Comparison of ENCODE assay signal across 13 cellular contexts in genomic region chr3:100226712-100227429, GRCh38. TPM values are rescaled to one million over a fixed set of nuclear protein-coding genes. Genes with fewer than 3 reads are reported as not detected.
DNase-seq lines count a peak whose midpoint lies in the region; ATAC-seq and TF ChIP-seq lines count a peak whose summit lies in the region.
"Had no signal": no experiment of that assay in that cellular context is flagged by ENCODE, and none has a peak within 500 bp of the region (broad histone marks: within the 10 kb centered on the region; RNA-seq: fewer than 3 reads in every experiment).

No MANE protein-coding gene starts in this region.

- H3K36me3 Mint-ChIP-seq in neural progenitor cell = no peaks in the 10 kb centered on the region
- H3K36me3 Mint-ChIP-seq: natural killer cell had no signal

- no peaks in the 10 kb centered on the region for H3K4me1 Mint-ChIP-seq in neural progenitor cell
- H3K4me1 Mint-ChIP-seq: activated B cell treated with CpG ODN at 0.5 μM for 24 hours, natural killer cell had no signal

- H3F3A ChIP-seq in neural progenitor cell (ENCODE audit: low read depth) = no peaks in the 10 kb centered on the region

- no peaks in the 10 kb centered on the region for H3K27me3 Mint-ChIP-seq in neural progenitor cell (ENCODE audit: insufficient read depth, low read depth)

- H3K4me3 Mint-ChIP-seq in neural progenitor cell = no peak overlapping the region
- H3K4me3 Mint-ChIP-seq: activated B cell treated with CpG ODN at 0.5 μM for 24 hours, natural killer cell had no signal

- intact Hi-C loops in Right ventricle myocardium inferior (cut with DNase I) (no loop called here), upper lobe of right lung (cut with DNase I) (no loop called here)

- ATAC-seq in Right ventricle myocardium inferior = peak; percentile 39
- ATAC-seq in upper lobe of right lung = no peak
- ATAC-seq: natural killer cell had no signal

- no peaks in the 10 kb centered on the region for H3K36me3 ChIP-seq in right atrium auricular region
- H3K36me3 ChIP-seq in upper lobe of right lung = no peaks in the 10 kb centered on the region
- H3K36me3 ChIP-seq in neural progenitor cell = no peaks in the 10 kb centered on the region

- DNase-seq in Right ventricle myocardium inferior (ENCODE audit: missing footprints) (no peak), right atrium auricular region (ENCODE audit: low spot score) (no peak), choroid plexus epithelial cell (ENCODE audit: low read depth) (peak; percentile 76), kidney tubule cell (ENCODE audit: low spot score) (peak; percentile 33), upper lobe of right lung (no peak), neural progenitor cell (ENCODE audit: low spot score) (no peak), NCI-H187 (lab: John Stamatoyannopoulos, UW) (no peak), NCI-H2081 treated with DMSO at 0.1 percent for 48 hours (lab: John Stamatoyannopoulos, UW) (no peak)
- DNase-seq: activated B cell treated with CpG ODN at 0.5 μM for 24 hours; effector CD8-positive, alpha-beta T cell; Kasumi-1; natural killer cell; RPMI8226 had no signal

- H3K27me3 ChIP-seq in right atrium auricular region (no peaks in the 10 kb centered on the region), upper lobe of right lung (no peaks in the 10 kb centered on the region), neural progenitor cell (no peaks in the 10 kb centered on the region)

- peaks cover 0 to 17% of the 10 kb centered on the region in 2 donors for H3K4me1 ChIP-seq in right atrium auricular region
- H3K4me1 ChIP-seq in upper lobe of right lung = no peaks in the 10 kb centered on the region
- no peaks in the 10 kb centered on the region for H3K4me1 ChIP-seq in neural progenitor cell

- no peaks in the 10 kb centered on the region for H3K79me2 ChIP-seq in neural progenitor cell (ENCODE audit: low read depth)

- TF ChIP-seq CTCF in right atrium auricular region (IDR thresholded peaks at IDR 0.05) (no peak), choroid plexus epithelial cell (conservative IDR thresholded peaks at IDR 0.05; ENCODE audit: low read depth, low read length) (no peak), upper lobe of right lung (IDR thresholded peaks at IDR 0.05) (no peak), neural progenitor cell (IDR thresholded peaks at IDR 0.05) (no peak)

- H2AFZ ChIP-seq in neural progenitor cell (replicated peaks) = no peak overlapping the region

- no peak overlapping the region for H3K27ac Mint-ChIP-seq in neural progenitor cell
- H3K27ac Mint-ChIP-seq: activated B cell treated with CpG ODN at 0.5 μM for 24 hours, natural killer cell had no signal

- no peaks in the 10 kb centered on the region for H3K9me3 ChIP-seq in right atrium auricular region
- no peaks in the 10 kb centered on the region for H3K9me3 ChIP-seq in upper lobe of right lung
- no peaks in the 10 kb centered on the region for H3K9me3 ChIP-seq in neural progenitor cell (ENCODE audit: low read depth)

- peak overlapping the region in 1 of 2 donors; percentile 56 for H3K27ac ChIP-seq in right atrium auricular region
- peak overlapping the region; percentile 44 for H3K27ac ChIP-seq in upper lobe of right lung
- no peak overlapping the region for H3K27ac ChIP-seq in neural progenitor cell

- H3K9ac ChIP-seq in neural progenitor cell = no peak overlapping the region

- no peaks in the 10 kb centered on the region for H4K20me1 ChIP-seq in neural progenitor cell (ENCODE audit: low read depth)

- peaks cover 2% of the 10 kb centered on the region for H3K9me3 Mint-ChIP-seq in neural progenitor cell
- H3K9me3 Mint-ChIP-seq: activated B cell treated with CpG ODN at 0.5 μM for 24 hours, natural killer cell had no signal

- H3K4me3 ChIP-seq in right atrium auricular region (no peak overlapping the region), choroid plexus epithelial cell (ENCODE audit: low read depth, low read length) (no peak overlapping the region), upper lobe of right lung (no peak overlapping the region), neural progenitor cell (no peak overlapping the region)

- H3K4me2 ChIP-seq in neural progenitor cell = no peak overlapping the region

RNA-seq across cellular contexts. Expression of gene TBC1D23, which starts 33.9 kb away (rescaled TPM):
- total RNA-seq in Right ventricle myocardium inferior = 35.4 TPM
- total RNA-seq in right atrium auricular region = 10 to 100 TPM; 16.3 to 39.5 TPM
- 47.4 TPM for total RNA-seq in upper lobe of right lung
- total RNA-seq in neural progenitor cell (ENCODE audit: low replicate concordance) = 32.1 and 50.1 TPM in 2 replicates

Comparison
In these comparisons a context has a peak if more than half of its experiments do, and no peak if none do; other contexts are left out.
1. DNase-seq: peak in choroid plexus epithelial cell (single experiment) and kidney tubule cell (single experiment); none in Right ventricle myocardium inferior (single experiment), right atrium auricular region (single experiment), upper lobe of right lung (single experiment), neural progenitor cell (single experiment), NCI-H187 (0 of 2) and NCI-H2081 treated with DMSO at 0.1 percent for 48 hours (single experiment).